In the genomic region with DNA sequence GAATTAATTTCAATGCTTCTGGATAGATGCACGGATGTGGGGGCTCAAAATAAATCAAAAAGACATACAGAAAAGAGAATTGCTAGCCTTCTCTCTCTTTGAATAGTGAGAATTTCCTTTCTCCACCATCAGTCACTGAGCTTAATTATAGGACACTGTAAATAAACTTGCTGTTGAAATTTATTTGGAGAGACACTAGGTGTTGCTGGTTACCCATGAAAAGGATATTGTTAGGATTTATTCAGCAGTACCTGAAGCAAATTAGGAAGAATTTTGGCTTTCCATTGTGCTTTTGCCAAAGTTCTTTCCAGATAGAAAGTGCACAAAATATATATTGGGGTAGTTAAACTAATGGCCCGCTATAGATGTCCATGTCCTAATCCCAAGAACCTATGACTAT, we compare ENCODE assay signal across 15 cellular contexts. TPM values are rescaled to one million over a fixed set of nuclear protein-coding genes. Genes with fewer than 3 reads are reported as not detected.
"Had no signal": no experiment of that assay in that cellular context is flagged by ENCODE, and none has a peak within 500 bp of the region (broad histone marks: within the 10 kb centered on the region; RNA-seq: fewer than 3 reads in every experiment).

No MANE protein-coding gene starts in this region.

- ATAC-seq: activated naive CD4-positive, alpha-beta T cell treated with anti-CD3 and anti-CD28 coated beads, Interleukin-2, amount 50 U/mL, for 72 hours; gastrocnemius medialis had no signal

- H3K36me3 ChIP-seq: esophagus muscularis mucosa, gastrocnemius medialis, ovary, upper lobe of left lung had no signal

- H3K9me3 ChIP-seq: esophagus muscularis mucosa, gastrocnemius medialis, upper lobe of left lung had no signal

- H3K4me3 ChIP-seq: esophagus muscularis mucosa, gastrocnemius medialis, ovary, upper lobe of left lung had no signal

- H3K4me1 ChIP-seq: esophagus muscularis mucosa, gastrocnemius medialis, upper lobe of left lung had no signal

- H3K27ac ChIP-seq: esophagus muscularis mucosa, gastrocnemius medialis, ovary, upper lobe of left lung had no signal

- H3K27me3 ChIP-seq: esophagus muscularis mucosa, gastrocnemius medialis, ovary, upper lobe of left lung had no signal

- FAIRE-seq: endometrium, kidney, TTC549 had no signal

- DNase-seq: activated effector memory CD4-positive, alpha-beta T cell treated with anti-CD3 and anti-CD28 coated beads, Interleukin-2, amount 50 U/mL, for 16 hours; activated T-cell treated with anti-CD3 and anti-CD28 coated beads, Interleukin-2, amount 50 U/mL, for 24 hours; amygdala; gastrocnemius medialis; kidney; ovary; stimulated activated CD4-positive, alpha-beta T cell treated with anti-CD3 and anti-CD28 coated beads, Interleukin-15, amount 100 ng/mL, for 24 hours; stimulated activated CD4-positive, alpha-beta T cell treated with anti-CD3 and anti-CD28 coated beads, Interleukin-4, amount 100 ng/mL, for 24 hours; T-helper 2 cell; upper lobe of left lung had no signal

RNA-seq across cellular contexts. Expression of a gene that starts 35.7 kb away (rescaled TPM):
- total RNA-seq: skeletal muscle tissue had no signal
